ENCODE assay signal across 20 cellular contexts in the genomic region with DNA sequence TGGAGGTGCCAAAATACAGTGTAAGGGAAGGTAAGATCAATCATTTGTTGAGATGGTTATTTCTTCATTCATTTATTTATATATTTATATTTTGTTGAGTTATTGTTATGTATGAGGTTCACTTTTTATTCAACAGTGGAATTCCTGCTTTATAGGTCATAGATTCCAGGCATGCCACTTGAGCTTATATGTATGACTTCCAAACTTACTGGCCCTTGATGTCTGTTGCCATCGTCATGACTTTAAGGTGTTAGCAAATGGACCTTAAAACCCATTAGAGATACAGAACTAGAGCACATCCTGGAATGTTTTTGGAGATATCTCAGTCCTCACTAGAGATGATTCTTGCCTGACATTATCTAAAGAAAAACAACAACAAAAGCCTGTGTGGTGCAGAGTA. TPM values are rescaled to one million over a fixed set of nuclear protein-coding genes. Genes with fewer than 3 reads are reported as not detected.
"Had no signal": no experiment of that assay in that cellular context is flagged by ENCODE, and none has a peak within 500 bp of the region (broad histone marks: within the 10 kb centered on the region; RNA-seq: fewer than 3 reads in every experiment).

No MANE protein-coding gene starts in this region.

- H3K27ac ChIP-seq: gastrocnemius medialis, left lung, prostate gland, right atrium auricular region, stomach, thyroid gland had no signal

- H3K4me3 ChIP-seq: dorsolateral prefrontal cortex, gastrocnemius medialis, left lung, prostate gland, right atrium auricular region, stomach, thyroid gland had no signal

- H3K27me3 ChIP-seq: dorsolateral prefrontal cortex, gastrocnemius medialis, left lung, right atrium auricular region, stomach, thyroid gland had no signal

- H3K36me3 ChIP-seq: gastrocnemius medialis, left lung, prostate gland, right atrium auricular region, stomach, thyroid gland had no signal

- H3K4me1 ChIP-seq: gastrocnemius medialis, left lung, prostate gland, right atrium auricular region, stomach had no signal

- H3K9me3 ChIP-seq: gastrocnemius medialis, left lung, prostate gland, right atrium auricular region, stomach, thyroid gland had no signal

- ATAC-seq: gastrocnemius medialis; left cardiac atrium; left lung; naive thymus-derived CD4-positive, alpha-beta T cell; sciatic nerve; stimulated activated effector memory CD8-positive, alpha-beta T cell treated with anti-CD3 and anti-CD28 coated beads, Interleukin-12 subunit alpha, Interleukin-12 subunit beta, amount 100 ng/mL, for 72 hours had no signal

- DNase-seq: dorsolateral prefrontal cortex; effector CD4-positive, alpha-beta T cell; gastrocnemius medialis; head of caudate nucleus; kidney; left cardiac atrium; left lung; mesenchymal stem cell; midbrain; naive thymus-derived CD4-positive, alpha-beta T cell; nucleus accumbens; stimulated activated CD4-positive, alpha-beta T cell treated with anti-CD3 and anti-CD28 coated beads, Interleukin-2, amount 100 ng/mL, for 24 hours; stimulated activated CD4-positive, alpha-beta T cell treated with anti-CD3 and anti-CD28 coated beads, Interleukin-4, amount 100 ng/mL, for 24 hours; stimulated activated naive CD4-positive, alpha-beta T cell treated with Interleukin-2 at 50 U/mL for 16 hours; stomach; thyroid gland had no signal

RNA-seq across cellular contexts. Expression of a gene that starts 25.9 kb away (rescaled TPM):
- total RNA-seq: naive thymus-derived CD4-positive, alpha-beta T cell had no signal
- polyA plus RNA-seq: naive thymus-derived CD4-positive, alpha-beta T cell had no signal
